In the genomic region with DNA sequence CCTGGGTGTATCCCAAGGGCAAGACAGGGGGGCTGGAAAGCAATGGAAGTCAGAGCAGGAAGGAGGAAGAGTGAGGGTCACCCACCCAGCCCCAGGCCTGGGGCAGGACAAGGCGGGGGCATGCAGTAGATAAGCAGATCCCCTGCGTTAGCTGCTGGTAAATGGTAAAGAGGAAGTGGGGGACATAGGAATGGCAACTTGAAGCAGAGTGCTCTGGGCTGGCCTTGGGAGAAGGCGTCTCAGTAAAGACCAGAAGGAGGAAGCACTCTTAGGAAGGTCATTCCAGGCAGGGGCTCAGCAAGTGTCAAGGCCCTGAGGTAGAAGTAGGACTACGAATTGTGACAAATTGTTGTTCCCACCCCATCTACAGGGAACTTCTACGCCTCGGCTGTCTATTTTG, we compare ENCODE assay signal across 1 cellular context.
TF ChIP-seq lines count a peak whose summit lies in the region.

No MANE protein-coding gene starts in this region.

TF ChIP-seq in HepG2, 621 proteins besides CTCF, POLR2A, EP300 and RAD21:
- TF ChIP-seq MXD4 (CRISPR knock-in tag; IDR thresholded peaks at IDR 0.05) (no peak), THAP11 (CRISPR knock-in tag; IDR thresholded peaks at IDR 0.05) (no peak)
TF ChIP-seq in HepG2: peak in this region for 0.
